Comparison of ENCODE assay signal across 15 cellular contexts in genomic region chr22:50468626-50469025, GRCh38. TPM values are rescaled to one million over a fixed set of nuclear protein-coding genes. Genes with fewer than 3 reads are reported as not detected.
DNase-seq lines count a peak whose midpoint lies in the region; ATAC-seq and TF ChIP-seq lines count a peak whose summit lies in the region.
"Had no signal": no experiment of that assay in that cellular context is flagged by ENCODE, and none has a peak within 500 bp of the region (broad histone marks: within the 10 kb centered on the region; RNA-seq: fewer than 3 reads in every experiment).

No MANE protein-coding gene starts in this region.

- H3K79me2 ChIP-seq in KMS-11 (ENCODE audit: insufficient read depth, low read depth) = peaks cover 41% of the 10 kb centered on the region

- ATAC-seq in CD8-positive, alpha-beta T cell = no peak
- no peak for ATAC-seq in activated naive CD4-positive, alpha-beta T cell treated with anti-CD3 and anti-CD28 coated beads, Interleukin-2, amount 50 U/mL, for 72 hours
- no peak for ATAC-seq in natural killer cell treated with Interleukin-12 subunit alpha and Interleukin-12 subunit beta and Interleukin-15 and Interleukin-18, amount 100 ng/mL, for 72 hours
- no peak for ATAC-seq in GM21737 (IDR thresholded peaks at IDR 0.05; ENCODE audit: unreplicated experiment)
- ATAC-seq in HG03196 (IDR thresholded peaks at IDR 0.05; ENCODE audit: unreplicated experiment) = no peak

- peaks cover 72% of the 10 kb centered on the region for H3K4me1 Mint-ChIP-seq in CD8-positive, alpha-beta T cell (ENCODE audit: low read depth)
- H3K4me1 Mint-ChIP-seq in natural killer cell treated with Interleukin-12 subunit alpha and Interleukin-12 subunit beta and Interleukin-15 and Interleukin-18, amount 100 ng/mL, for 72 hours (ENCODE audit: low read depth in 2 of 2) = peaks cover 21 to 39% of the 10 kb centered on the region in 2 donors

- H2AFZ ChIP-seq in KMS-11 (ENCODE audit: low read depth) = no peak overlapping the region
- H2AFZ ChIP-seq: GM23248 had no signal

- POLR2A ChIA-PET in CD8-positive, alpha-beta T cell (lab: Charles Lee) = interaction anchor here (0.6 to 4.6 kb wide), 8 partner anchors 16 to 152 kb away, joined by 3 to 25 read pairs (median 4); partner anchors contain the start of genes LMF2 and NCAPH2

- H3K9me3 ChIP-seq in CD8-positive, alpha-beta T cell (ENCODE audit: low read length) = no peaks in the 10 kb centered on the region
- H3K9me3 ChIP-seq in thyroid gland = no peaks in the 10 kb centered on the region
- H3K9me3 ChIP-seq: mucosa of descending colon had no signal

- H3K27ac Mint-ChIP-seq in CD8-positive, alpha-beta T cell = peak overlapping the region; percentile 96
- H3K27ac Mint-ChIP-seq in activated naive CD4-positive, alpha-beta T cell treated with anti-CD3 and anti-CD28 coated beads, Interleukin-2, amount 50 U/mL, for 72 hours = peak overlapping the region; percentile 80 to 88
- H3K27ac Mint-ChIP-seq in natural killer cell treated with Interleukin-12 subunit alpha and Interleukin-12 subunit beta and Interleukin-15 and Interleukin-18, amount 100 ng/mL, for 72 hours = peak overlapping the region; percentile 70 to 81

- H3K27ac ChIP-seq in CD8-positive, alpha-beta T cell (ENCODE audit: low read depth, low read length) = peak overlapping the region; percentile 81
- peak overlapping the region; percentile 95 for H3K27ac ChIP-seq in KMS-11
- no peak overlapping the region for H3K27ac ChIP-seq in thyroid gland
- H3K27ac ChIP-seq: GM23248 had no signal

- peak overlapping the region; percentile 71; the same call in 1 of the 2 replicates for H3K4me2 ChIP-seq in KMS-11

- peaks cover 50% of the 10 kb centered on the region for H3K36me3 Mint-ChIP-seq in CD8-positive, alpha-beta T cell
- no peaks in the 10 kb centered on the region for H3K36me3 Mint-ChIP-seq in activated naive CD4-positive, alpha-beta T cell treated with anti-CD3 and anti-CD28 coated beads, Interleukin-2, amount 50 U/mL, for 72 hours
- no peaks in the 10 kb centered on the region for H3K36me3 Mint-ChIP-seq in natural killer cell treated with Interleukin-12 subunit alpha and Interleukin-12 subunit beta and Interleukin-15 and Interleukin-18, amount 100 ng/mL, for 72 hours

- no peak overlapping the region; the same call in 1 of the 2 replicates for H3K9ac ChIP-seq in KMS-11

- TF ChIP-seq POLR2A in lower leg skin (IDR thresholded peaks at IDR 0.05) (no peak), thyroid gland (IDR thresholded peaks at IDR 0.05) (no peak)

- H3K4me3 ChIP-seq in CD8-positive, alpha-beta T cell (ENCODE audit: low read depth, low read length) = peak overlapping the region; percentile 79
- H3K4me3 ChIP-seq in KMS-11 (IDR thresholded peaks at IDR 0.05; ENCODE audit: insufficient read depth, low read depth, low read length) (no peak overlapping the region), lower leg skin (ENCODE audit: low read depth, poor library complexity, severe bottlenecking) (no peak overlapping the region), thyroid gland (replicated peaks in 1 of 3) (no peak overlapping the region)
- H3K4me3 ChIP-seq: GM23248, mucosa of descending colon had no signal

- intact Hi-C loops in CD8-positive, alpha-beta T cell (cut with DNase I, micrococcal nuclease) = loop anchor here (1.0 kb wide), 4 partner anchors 23 to 198 kb away; partner anchors contain the start of genes MAPK11 (in 1 of the 2) and SCO2 (in 1 of the 2)
- intact Hi-C loops in lower leg skin (cut with DNase I; ENCODE audit: low total_unique reads) = no loop called here
- intact Hi-C loops in thyroid gland (cut with DNase I) = no loop called here

- no peak for TF ChIP-seq CTCF in CD8-positive, alpha-beta T cell (IDR thresholded peaks at IDR 0.05)
- no peak for TF ChIP-seq CTCF in KMS-11 (conservative IDR thresholded peaks at IDR 0.05; ENCODE audit: low read depth, low read length)
- no peak for TF ChIP-seq CTCF in lower leg skin (IDR thresholded peaks at IDR 0.05)
- no peak for TF ChIP-seq CTCF in thyroid gland (IDR thresholded peaks at IDR 0.05)

- CTCF ChIA-PET in CD8-positive, alpha-beta T cell (lab: Charles Lee) = interaction anchor here (0.6 to 5.9 kb wide), 6 partner anchors 11 to 217 kb away, joined by 3 to 43 read pairs (median 6); partner anchors contain the start of genes HDAC10 and SCO2

- no peak for DNase-seq in CD8-positive, alpha-beta T cell
- no peak for DNase-seq in activated naive CD4-positive, alpha-beta T cell treated with anti-CD3 and anti-CD28 coated beads, Interleukin-2, amount 50 U/mL, for 72 hours (ENCODE audit: low spot score in 2 of 2)
- DNase-seq in natural killer cell treated with Interleukin-12 subunit alpha and Interleukin-12 subunit beta and Interleukin-15 and Interleukin-18, amount 100 ng/mL, for 72 hours (ENCODE audit: low spot score) = no peak
- DNase-seq in lower leg skin (ENCODE audit: low spot score in 2 of 2) = no peak
- no peak for DNase-seq in thyroid gland
- DNase-seq: central memory CD4-positive, alpha-beta T cell; GM23248; NCI-H2029 treated with DMSO at 0.1 percent for 48 hours; NCI-H774; SIG-M5 had no signal

- no peaks in the 10 kb centered on the region for H3K9me3 Mint-ChIP-seq in CD8-positive, alpha-beta T cell
- H3K9me3 Mint-ChIP-seq in activated naive CD4-positive, alpha-beta T cell treated with anti-CD3 and anti-CD28 coated beads, Interleukin-2, amount 50 U/mL, for 72 hours = no peaks in the 10 kb centered on the region
- H3K9me3 Mint-ChIP-seq in natural killer cell treated with Interleukin-12 subunit alpha and Interleukin-12 subunit beta and Interleukin-15 and Interleukin-18, amount 100 ng/mL, for 72 hours = no peaks in the 10 kb centered on the region

- 84 to 90% methylated on average over 8 of the region's 8 CpGs for WGBS in lower leg skin, 2 donors
- 77 to 89% methylated on average over 5 to 6 of the region's 8 CpGs for WGBS in thyroid gland, 2 donors

- peak overlapping the region; percentile 75 for H3K4me3 Mint-ChIP-seq in CD8-positive, alpha-beta T cell
- no peak overlapping the region for H3K4me3 Mint-ChIP-seq in natural killer cell treated with Interleukin-12 subunit alpha and Interleukin-12 subunit beta and Interleukin-15 and Interleukin-18, amount 100 ng/mL, for 72 hours

- H3K36me3 ChIP-seq in CD8-positive, alpha-beta T cell (ENCODE audit: insufficient read depth, low read length) = peaks cover 37% of the 10 kb centered on the region
- no peaks in the 10 kb centered on the region for H3K36me3 ChIP-seq in KMS-11 (ENCODE audit: insufficient read depth)
- H3K36me3 ChIP-seq in thyroid gland = peaks cover 39 to 43% of the 10 kb centered on the region in 2 donors

- no peaks in the 10 kb centered on the region for H4K20me1 ChIP-seq in KMS-11 (ENCODE audit: insufficient read depth)

- H3K27me3 ChIP-seq in CD8-positive, alpha-beta T cell (ENCODE audit: insufficient read depth, low read length) = no peaks in the 10 kb centered on the region
- H3K27me3 ChIP-seq in KMS-11 (ENCODE audit: insufficient read depth, low read depth) (no peaks in the 10 kb centered on the region), thyroid gland (no peaks in the 10 kb centered on the region)

- H3K27me3 Mint-ChIP-seq in CD8-positive, alpha-beta T cell (ENCODE audit: low read depth) = no peaks in the 10 kb centered on the region
- H3K27me3 Mint-ChIP-seq in natural killer cell treated with Interleukin-12 subunit alpha and Interleukin-12 subunit beta and Interleukin-15 and Interleukin-18, amount 100 ng/mL, for 72 hours = no peaks in the 10 kb centered on the region

- H3K4me1 ChIP-seq in CD8-positive, alpha-beta T cell (ENCODE audit: insufficient read depth, low read length) = peaks cover 75% of the 10 kb centered on the region
- H3K4me1 ChIP-seq in KMS-11 (ENCODE audit: low read depth, poor library complexity, severe bottlenecking) (peaks cover 53% of the 10 kb centered on the region), thyroid gland (peaks cover 38 to 45% of the 10 kb centered on the region in 2 donors)

RNA-seq across cellular contexts. Expression of gene SBF1, which starts 6.2 kb away (rescaled TPM):
- 100 to 1,000 TPM; 209 to 215 TPM for total RNA-seq in CD8-positive, alpha-beta T cell
- 10 to 100 TPM; 99.3 to 99.8 TPM for total RNA-seq in activated naive CD4-positive, alpha-beta T cell treated with anti-CD3 and anti-CD28 coated beads, Interleukin-2, amount 50 U/mL, for 72 hours
- total RNA-seq in natural killer cell treated with Interleukin-12 subunit alpha and Interleukin-12 subunit beta and Interleukin-15 and Interleukin-18, amount 100 ng/mL, for 72 hours = 100 to 1,000 TPM; 114 to 152 TPM
- total RNA-seq in lower leg skin (100 to 1,000 TPM in 2 of 4 donors, 10 to 100 TPM in 2; 70.8 to 123 (median 87.2) TPM), thyroid gland (100 to 1,000 TPM in 3 of 4 donors, 10 to 100 TPM in 1; 80.0 to 227 (median 128) TPM)

RNA-seq across cellular contexts. Expression of gene ADM2, which starts 12.7 kb away (rescaled TPM):
- total RNA-seq in CD8-positive, alpha-beta T cell = 1 to 10 TPM; 1.1 to 1.5 TPM
- 1 to 10 TPM; 6.0 to 7.0 TPM for total RNA-seq in activated naive CD4-positive, alpha-beta T cell treated with anti-CD3 and anti-CD28 coated beads, Interleukin-2, amount 50 U/mL, for 72 hours
- total RNA-seq in natural killer cell treated with Interleukin-12 subunit alpha and Interleukin-12 subunit beta and Interleukin-15 and Interleukin-18, amount 100 ng/mL, for 72 hours = 1 to 10 TPM; 2.6 to 6.7 TPM
- total RNA-seq in lower leg skin = under 1 TPM in 3 of 4 donors, not detected in 1; 0.19 to 0.56 (median 0.52) TPM
- 10 to 100 TPM in 1 of 4 donors, 1 to 10 TPM in 3; 5.2 to 23.5 (median 6.6) TPM for total RNA-seq in thyroid gland

RNA-seq across cellular contexts. Expression of gene MIOX, which starts 18.0 kb away (rescaled TPM):
- total RNA-seq in CD8-positive, alpha-beta T cell = not detected
- under 1 TPM in 1 of 2 donors, not detected in 1; 0.25 TPM for total RNA-seq in activated naive CD4-positive, alpha-beta T cell treated with anti-CD3 and anti-CD28 coated beads, Interleukin-2, amount 50 U/mL, for 72 hours
- under 1 TPM in 1 of 2 donors, not detected in 1; 0.45 TPM for total RNA-seq in natural killer cell treated with Interleukin-12 subunit alpha and Interleukin-12 subunit beta and Interleukin-15 and Interleukin-18, amount 100 ng/mL, for 72 hours
- not detected for total RNA-seq in lower leg skin
- total RNA-seq in thyroid gland = 10 to 100 TPM in 1 of 4 donors, 1 to 10 TPM in 3; 2.1 to 11.3 (median 4.7) TPM
- total RNA-seq: GM23248, M059J, mucosa of descending colon had no signal

RNA-seq across cellular contexts. Expression of gene LMF2, which starts 38.9 kb away (rescaled TPM):
- 10 to 100 TPM; 87.8 to 92.0 TPM for total RNA-seq in CD8-positive, alpha-beta T cell
- total RNA-seq in activated naive CD4-positive, alpha-beta T cell treated with anti-CD3 and anti-CD28 coated beads, Interleukin-2, amount 50 U/mL, for 72 hours = 10 to 100 TPM; 54.2 to 76.7 TPM
- 100 to 1,000 TPM in 1 of 2 donors, 10 to 100 TPM in 1; 97.8 to 149 TPM for total RNA-seq in natural killer cell treated with Interleukin-12 subunit alpha and Interleukin-12 subunit beta and Interleukin-15 and Interleukin-18, amount 100 ng/mL, for 72 hours
- total RNA-seq in lower leg skin (10 to 100 TPM; 34.8 to 47.2 (median 38.8) TPM), thyroid gland (100 to 1,000 TPM in 2 of 4 donors, 10 to 100 TPM in 2; 53.2 to 117 (median 96.6) TPM)

RNA-seq across cellular contexts. Expression of gene NCAPH2, which starts 39.4 kb away (rescaled TPM):
- total RNA-seq in CD8-positive, alpha-beta T cell = 100 to 1,000 TPM; 206 to 209 TPM
- 100 to 1,000 TPM; 121 to 130 TPM for total RNA-seq in activated naive CD4-positive, alpha-beta T cell treated with anti-CD3 and anti-CD28 coated beads, Interleukin-2, amount 50 U/mL, for 72 hours
- total RNA-seq in natural killer cell treated with Interleukin-12 subunit alpha and Interleukin-12 subunit beta and Interleukin-15 and Interleukin-18, amount 100 ng/mL, for 72 hours = 100 to 1,000 TPM; 105 to 156 TPM
- total RNA-seq in lower leg skin (10 to 100 TPM; 40.7 to 54.3 (median 41.5) TPM), thyroid gland (10 to 100 TPM; 39.6 to 47.5 (median 43.1) TPM)

Comparison
In these comparisons a context has a peak if more than half of its experiments do, and no peak if none do; other contexts are left out.
1. H3K27ac ChIP-seq: peak in CD8-positive, alpha-beta T cell (single experiment) and KMS-11 (single experiment); none in thyroid gland (0 of 3).
2. intact Hi-C loops: an anchor here in CD8-positive, alpha-beta T cell (1.0 kb wide); none called in lower leg skin and thyroid gland.
3. Peak in every context shown above with its lines, with median percentiles within 50 percentile points of each other: H3K27ac Mint-ChIP-seq.